In genomic region chr15:29569533-29570092, GRCh38 we compare ENCODE assay signal across 11 cellular contexts.
DNase-seq lines count a peak whose midpoint lies in the region; ATAC-seq and TF ChIP-seq lines count a peak whose summit lies in the region.
"Had no signal": no experiment of that assay in that cellular context is flagged by ENCODE, and none has a peak within 500 bp of the region (broad histone marks: within the 10 kb centered on the region; RNA-seq: fewer than 3 reads in every experiment).

No MANE protein-coding gene starts in this region.

- H3K27me3 Mint-ChIP-seq in natural killer cell (ENCODE audit: low read depth in 2 of 2) (peaks cover 49 to 60% of the 10 kb centered on the region in 2 donors), Calu3 (ENCODE audit: unreplicated experiment) (peaks cover 41% of the 10 kb centered on the region)

- DNase-seq in H7 (peak; percentile 75), ecto neural progenitor cell (ENCODE audit: low spot score) (peak; percentile 62), natural killer cell (no peak), Calu3 (no peak), SIG-M5 (lab: John Stamatoyannopoulos, UW) (no peak), foreskin keratinocyte (no peak)
- DNase-seq: activated gamma-delta T cell, DND-41, SJCRH30 had no signal

- TF ChIP-seq CTCF in 22Rv1 (IDR thresholded peaks at IDR 0.05) (no peak), natural killer cell (IDR thresholded peaks at IDR 0.05) (no peak), Calu3 (IDR thresholded peaks at IDR 0.05; ENCODE audit: unreplicated experiment) (no peak), foreskin keratinocyte (conservative IDR thresholded peaks at IDR 0.05) (no peak)

- ATAC-seq in natural killer cell (no peak), GM18517 (IDR thresholded peaks at IDR 0.05; ENCODE audit: unreplicated experiment) (no peak), foreskin keratinocyte (no peak)

- CTCF ChIA-PET in Calu3 (lab: Charles Lee), result no interaction called here

- H3K36me3 Mint-ChIP-seq in natural killer cell (peaks cover 6% of the 10 kb centered on the region), Calu3 (ENCODE audit: insufficient read depth, unreplicated experiment) (no peaks in the 10 kb centered on the region)

- peak overlapping the region; percentile 78 for H3K4me3 Mint-ChIP-seq in natural killer cell
- H3K4me3 Mint-ChIP-seq in Calu3 (ENCODE audit: low read depth, unreplicated experiment), result no peak overlapping the region

- intact Hi-C loops in natural killer cell (cut with micrococcal nuclease), result no loop called here
- intact Hi-C loops in Calu3 (cut with micrococcal nuclease; ENCODE audit: unreplicated experiment), result no loop called here

- no TSS peak for BruUV-seq in Calu3 (replicated peaks; lab: Mats Ljungman, UMichigan)

- H3K4me1 Mint-ChIP-seq in natural killer cell, result peaks cover 0 to 7% of the 10 kb centered on the region in 2 donors
- H3K4me1 Mint-ChIP-seq in Calu3 (ENCODE audit: low read depth, unreplicated experiment), result no peaks in the 10 kb centered on the region

- no peaks in the 10 kb centered on the region for H3K36me3 ChIP-seq in H7 (replicated peaks; ENCODE audit: control insufficient read depth, insufficient read depth, low read length)
- H3K36me3 ChIP-seq: SJCRH30 had no signal

- peak overlapping the region; percentile 23; the same call in 1 of the 2 replicates for H3K27ac ChIP-seq in 22Rv1
- H3K27ac ChIP-seq in foreskin keratinocyte, result no peak overlapping the region
- H3K27ac ChIP-seq: SJCRH30 had no signal

- H3K4me1 ChIP-seq in foreskin keratinocyte, result no peaks in the 10 kb centered on the region
- H3K4me1 ChIP-seq: SJCRH30 had no signal

- H3K27me3 ChIP-seq in H7 (ENCODE audit: control insufficient read depth, insufficient read depth, low read length), result peaks cover 27% of the 10 kb centered on the region
- peaks cover 59% of the 10 kb centered on the region for H3K27me3 ChIP-seq in foreskin keratinocyte
- H3K27me3 ChIP-seq: SJCRH30 had no signal

- H3K27ac Mint-ChIP-seq in natural killer cell (no peak overlapping the region), Calu3 (ENCODE audit: unreplicated experiment) (no peak overlapping the region)

- no peaks in the 10 kb centered on the region for H3K9me3 Mint-ChIP-seq in natural killer cell
- H3K9me3 Mint-ChIP-seq in Calu3 (ENCODE audit: low read depth, unreplicated experiment), result no peaks in the 10 kb centered on the region

- peak overlapping the region; percentile 60 for H3K4me3 ChIP-seq in H7 (ENCODE audit: insufficient read depth, low read depth, low read length)

Comparison
In these comparisons a context has a peak if more than half of its experiments do, and no peak if none do; other contexts are left out.
1. DNase-seq: peak in H7 (single experiment) and ecto neural progenitor cell (single experiment); none in natural killer cell (single experiment), Calu3 (single experiment), SIG-M5 (single experiment) and foreskin keratinocyte (0 of 2).